In genomic region chr18:27735117-27735516, GRCh38 we compare ENCODE assay signal across 22 cellular contexts.
"Had no signal": no experiment of that assay in that cellular context is flagged by ENCODE, and none has a peak within 500 bp of the region (broad histone marks: within the 10 kb centered on the region; RNA-seq: fewer than 3 reads in every experiment).

No MANE protein-coding gene starts in this region.

- H3K36me3 Mint-ChIP-seq: activated naive CD8-positive, alpha-beta T cell; immature natural killer cell; naive thymus-derived CD4-positive, alpha-beta T cell; stimulated activated naive B cell treated with anti-CD40 and anti-IgM and Interleukin-4, amounts not matched to agents 10 μg/mL and 1 μg/mL and 100 μg/mL, for 72 hours; type B pancreatic cell had no signal

- H3K27ac Mint-ChIP-seq: activated naive CD8-positive, alpha-beta T cell; activated T-helper 2 cell treated with anti-CD3 and anti-CD28 coated beads, Interferon-gamma antibody, Interleukin-2, Interleukin-4, amounts not matched to agents 10 μg/mL and 5 μg/mL and 100 μg/mL, durations not matched to agents 14 hours and 24 hours and 36 hours; effector memory CD8-positive, alpha-beta T cell; immature natural killer cell; naive thymus-derived CD4-positive, alpha-beta T cell; stimulated activated naive B cell treated with anti-CD40 and anti-IgM and Interleukin-4, amounts not matched to agents 10 μg/mL and 1 μg/mL and 100 μg/mL, for 72 hours; T-helper 1 cell treated with Interleukin-12 subunit alpha and Interleukin-12 subunit beta and Interleukin-4 antibody, amounts not matched to agents 30 μg/mL and 1 μg/mL, for 36 hours; type B pancreatic cell; WTC11 had no signal

- H3K27me3 Mint-ChIP-seq: activated naive CD8-positive, alpha-beta T cell; effector memory CD8-positive, alpha-beta T cell; naive thymus-derived CD4-positive, alpha-beta T cell; stimulated activated naive B cell treated with anti-CD40 and anti-IgM and Interleukin-4, amounts not matched to agents 10 μg/mL and 1 μg/mL and 100 μg/mL, for 72 hours; type B pancreatic cell had no signal

- H3K36me3 ChIP-seq: breast epithelium, colonic mucosa, left ventricle myocardium inferior, thoracic aorta had no signal

- H3K27ac ChIP-seq: breast epithelium, colonic mucosa, dorsolateral prefrontal cortex, left ventricle myocardium inferior, thoracic aorta had no signal

- H3K9me3 Mint-ChIP-seq: type B pancreatic cell had no signal

- H3K27me3 ChIP-seq: breast epithelium, colonic mucosa, dorsolateral prefrontal cortex had no signal

- H3K4me3 Mint-ChIP-seq: activated naive CD8-positive, alpha-beta T cell; effector memory CD8-positive, alpha-beta T cell; immature natural killer cell; naive thymus-derived CD4-positive, alpha-beta T cell; neural crest cell; stimulated activated naive B cell treated with anti-CD40 and anti-IgM and Interleukin-4, amounts not matched to agents 10 μg/mL and 1 μg/mL and 100 μg/mL, for 72 hours; T-helper 1 cell treated with Interleukin-12 subunit alpha and Interleukin-12 subunit beta and Interleukin-4 antibody, amounts not matched to agents 30 μg/mL and 1 μg/mL, for 36 hours; type B pancreatic cell; WTC11 had no signal

- H3K4me3 ChIP-seq: breast epithelium, colonic mucosa, dorsolateral prefrontal cortex, left ventricle myocardium inferior, thoracic aorta had no signal

- ATAC-seq: effector memory CD8-positive, alpha-beta T cell; naive thymus-derived CD4-positive, alpha-beta T cell; stimulated activated naive B cell treated with anti-CD40 and anti-IgM and Interleukin-4, amounts not matched to agents 10 μg/mL and 1 μg/mL and 100 μg/mL, for 72 hours; WTC11 had no signal

- DNase-seq: activated naive CD4-positive, alpha-beta T cell; activated T-cell treated with anti-CD3 and anti-CD28 coated beads, Interleukin-2, amount 50 U/mL, for 1 hour; amniotic stem cell; colonic mucosa; dorsolateral prefrontal cortex; effector memory CD8-positive, alpha-beta T cell; immature natural killer cell; left ventricle myocardium inferior; naive thymus-derived CD4-positive, alpha-beta T cell; posterior cingulate gyrus; stimulated activated CD4-positive, alpha-beta T cell treated with anti-CD3 and anti-CD28 coated beads, Interleukin-2, amount 100 ng/mL, for 48 hours; stimulated activated CD8-positive, alpha-beta memory T cell treated with anti-CD3 and anti-CD28 coated beads, Interleukin-4, amount 100 ng/mL, for 48 hours; stimulated activated naive B cell treated with anti-CD40 and anti-IgM and Interleukin-4, amounts not matched to agents 10 μg/mL and 1 μg/mL and 100 μg/mL, for 72 hours; T1000 had no signal

- H3K9me3 ChIP-seq: colonic mucosa, thoracic aorta had no signal

- H3K4me1 Mint-ChIP-seq: immature natural killer cell; naive thymus-derived CD4-positive, alpha-beta T cell; stimulated activated naive B cell treated with anti-CD40 and anti-IgM and Interleukin-4, amounts not matched to agents 10 μg/mL and 1 μg/mL and 100 μg/mL, for 72 hours; WTC11 had no signal

- H3K4me1 ChIP-seq: breast epithelium, colonic mucosa, left ventricle myocardium inferior had no signal
